Comparison of ENCODE assay signal across 17 cellular contexts in genomic region chr12:119417440-119417839, GRCh38.
DNase-seq lines count a peak whose midpoint lies in the region; ATAC-seq and TF ChIP-seq lines count a peak whose summit lies in the region.
"Had no signal": no experiment of that assay in that cellular context is flagged by ENCODE, and none has a peak within 500 bp of the region (broad histone marks: within the 10 kb centered on the region; RNA-seq: fewer than 3 reads in every experiment).

No MANE protein-coding gene starts in this region.

- peaks cover 4% of the 10 kb centered on the region; the same call in 1 of the 2 replicates for H3K4me1 ChIP-seq in GM23338 (ENCODE audit: insufficient read depth)
- peaks cover 0 to 11% (median 3%) of the 10 kb centered on the region in 6 donors for H3K4me1 ChIP-seq in spleen
- H3K4me1 ChIP-seq: BLaER1 had no signal

- no peak for TF ChIP-seq CTCF in GM23338 (conservative IDR thresholded peaks at IDR 0.05; ENCODE audit: low read depth in 2 of 2)
- no peak for TF ChIP-seq CTCF in spleen (IDR thresholded peaks at IDR 0.05 in 8 of 11, conservative IDR thresholded peaks at IDR 0.05 in 3 of 11)

- H3K27me3 ChIP-seq in GM23338 (ENCODE audit: insufficient read depth) (no peaks in the 10 kb centered on the region), spleen (replicated peaks in 1 of 7) (peaks cover 0 to 32% (median 0%) of the 10 kb centered on the region in 7 donors)
- H3K27me3 ChIP-seq: BLaER1 had no signal

- no peak overlapping the region for H3K4me2 ChIP-seq in GM23338
- H3K4me2 ChIP-seq: BLaER1 had no signal

- no peak for TF ChIP-seq POLR2A in spleen (IDR thresholded peaks at IDR 0.05)

- H3K9me3 Mint-ChIP-seq in GM23338, result no peaks in the 10 kb centered on the region; the same call in 2 of the 3 replicates

- H3K9me3 ChIP-seq in spleen, result no peaks in the 10 kb centered on the region
- H3K9me3 ChIP-seq: BLaER1 had no signal

- peak; percentile 40 for DNase-seq in COLO668 (lab: John Stamatoyannopoulos, UW; ENCODE audit: unreplicated experiment)
- DNase-seq in DMS153 treated with DMSO at 0.1 percent for 48 hours (lab: John Stamatoyannopoulos, UW; ENCODE audit: unreplicated experiment), result peak; percentile 53
- DNase-seq in NCI-H510A (lab: John Stamatoyannopoulos, UW), result peak; percentile 53
- no peak for DNase-seq in left colon
- no peak for DNase-seq in NCI-H526 treated with DMSO at 0.1 percent for 48 hours (lab: John Stamatoyannopoulos, UW)
- no peak for DNase-seq in GM23338 (ENCODE audit: low spot score)
- DNase-seq in spleen, result no peak
- DNase-seq: CD4-positive, alpha-beta memory T cell; MM.1S; NCI-H1092 treated with DMSO at 0.1 percent for 48 hours; NCI-H1930; NCI-H226; NCI-H82; T-helper 1 cell; T-helper 9 cell had no signal

- intact Hi-C loops in left colon (cut with DNase I, micrococcal nuclease), result loop anchor here (5.0 to 10.0 kb wide), 2 partner anchors 293 to 300 kb away; no protein-coding TSS in a partner anchor
- intact Hi-C loops in spleen (cut with DNase I; ENCODE audit: low total_unique reads), result no loop called here

- H3K4me3 ChIP-seq in GM23338 (no peak overlapping the region), spleen (no peak overlapping the region)
- H3K4me3 ChIP-seq: BLaER1 had no signal

- H2AFZ ChIP-seq in GM23338, result no peak overlapping the region

- H3K9me2 ChIP-seq in GM23338 (ENCODE audit: insufficient read depth), result no peaks in the 10 kb centered on the region

- H3K79me2 ChIP-seq in GM23338 (replicated peaks; ENCODE audit: insufficient read depth), result no peaks in the 10 kb centered on the region

- H3K27ac Mint-ChIP-seq in GM23338, result no peak overlapping the region
- H3K27ac Mint-ChIP-seq: CD4-positive, alpha-beta memory T cell had no signal

- no peak overlapping the region for H3K4me3 Mint-ChIP-seq in GM23338
- H3K4me3 Mint-ChIP-seq: CD4-positive, alpha-beta memory T cell had no signal

- ATAC-seq in left colon, result peak; percentile 37
- no peak for ATAC-seq in GM23338
- ATAC-seq in GM21447 (IDR thresholded peaks at IDR 0.05; ENCODE audit: unreplicated experiment), result no peak

- no peak overlapping the region for H3K27ac ChIP-seq in GM23338 (ENCODE audit: low read depth)
- H3K27ac ChIP-seq in spleen, result no peak overlapping the region
- H3K27ac ChIP-seq: BLaER1 had no signal

- no peaks in the 10 kb centered on the region for H3F3A ChIP-seq in GM23338 (replicated peaks; ENCODE audit: low read depth)

- H3K4me1 Mint-ChIP-seq in GM23338, result peaks cover 6% of the 10 kb centered on the region; the same call in 2 of the 3 replicates

- H4K20me1 ChIP-seq in GM23338 (replicated peaks; ENCODE audit: insufficient read depth), result no peaks in the 10 kb centered on the region
- H4K20me1 ChIP-seq: BLaER1 had no signal

- H3K27me3 Mint-ChIP-seq in GM23338 (ENCODE audit: insufficient read depth, low read depth, poor library complexity), result peaks cover 3% of the 10 kb centered on the region

- H3K36me3 Mint-ChIP-seq in GM23338 (ENCODE audit: low read depth), result no peaks in the 10 kb centered on the region
- H3K36me3 Mint-ChIP-seq: CD4-positive, alpha-beta memory T cell had no signal

- H3K36me3 ChIP-seq in GM23338 (ENCODE audit: insufficient read depth) (no peaks in the 10 kb centered on the region), spleen (no peaks in the 10 kb centered on the region)
- H3K36me3 ChIP-seq: BLaER1 had no signal

TF ChIP-seq in GM23338, 12 proteins besides CTCF, POLR2A, EP300 and RAD21 (continues in another document):
- TF ChIP-seq NANOG (IDR thresholded peaks at IDR 0.05; ENCODE audit: borderline replicate concordance) (no peak), EZH2phosphoT487 (IDR thresholded peaks at IDR 0.05; ENCODE audit: unreplicated experiment) (no peak), EZH2 (IDR thresholded peaks at IDR 0.05; ENCODE audit: low read depth, unreplicated experiment) (no peak), REST (IDR thresholded peaks at IDR 0.05; ENCODE audit: unreplicated experiment) (no peak), POLR2AphosphoS5 (IDR thresholded peaks at IDR 0.05; ENCODE audit: low read depth) (no peak), JUNB (IDR thresholded peaks at IDR 0.05; ENCODE audit: unreplicated experiment) (no peak), CREB1 (CRISPR knock-in tag; IDR thresholded peaks at IDR 0.05; ENCODE audit: low read depth) (no peak), ZNF331 (CRISPR knock-in tag; IDR thresholded peaks at IDR 0.05; ENCODE audit: low read depth) (no peak), ZNF462 (CRISPR knock-in tag; IDR thresholded peaks at IDR 0.05) (no peak), ZNF114 (CRISPR knock-in tag; IDR thresholded peaks at IDR 0.05) (no peak)

Comparison
In these comparisons a context has a peak if more than half of its experiments do, and no peak if none do; other contexts are left out.
1. DNase-seq: peak in COLO668 (single experiment), DMS153 treated with DMSO at 0.1 percent for 48 hours (single experiment) and NCI-H510A (single experiment); none in left colon (0 of 2), NCI-H526 treated with DMSO at 0.1 percent for 48 hours (single experiment), GM23338 (single experiment) and spleen (single experiment).